Comparison of ENCODE assay signal across 24 cellular contexts in genomic region chr15:63953524-63953923, GRCh38.
"Had no signal": no experiment of that assay in that cellular context is flagged by ENCODE, and none has a peak within 500 bp of the region (broad histone marks: within the 10 kb centered on the region; RNA-seq: fewer than 3 reads in every experiment).

No MANE protein-coding gene starts in this region.

- H3K79me2 ChIP-seq: hepatocyte, parathyroid adenoma had no signal

- H3K4me1 Mint-ChIP-seq: nephron had no signal

- DNase-seq: effector memory CD8-positive, alpha-beta T cell; esophagus squamous epithelium; foreskin fibroblast; kidney; left cardiac atrium; left ventricle myocardium inferior; mesendoderm; naive B cell; retina; spleen; stimulated activated CD4-positive, alpha-beta T cell treated with anti-CD3 and anti-CD28 coated beads, Interleukin-15, amount 100 ng/mL, for 24 hours; stimulated activated CD4-positive, alpha-beta T cell treated with anti-CD3 and anti-CD28 coated beads, Interleukin-1b, Interleukin-23, amount 100 ng/mL, for 48 hours; stimulated activated CD4-positive, alpha-beta T cell treated with anti-CD3 and anti-CD28 coated beads, Interleukin-4, amount 100 ng/mL, for 24 hours; tibial artery had no signal

- H3K27ac ChIP-seq: epithelial cell of prostate, esophagus squamous epithelium, hepatocyte, left ventricle myocardium inferior, parathyroid adenoma, prostate gland, spleen, tibial artery had no signal

- H3K36me3 Mint-ChIP-seq: naive B cell; stimulated activated memory B cell treated with anti-CD40 and anti-IgM and Interleukin-4, amounts not matched to agents 10 μg/mL and 1 μg/mL and 100 μg/mL, for 72 hours had no signal

- H3K27me3 Mint-ChIP-seq: effector memory CD8-positive, alpha-beta T cell; naive B cell; stimulated activated memory B cell treated with anti-CD40 and anti-IgM and Interleukin-4, amounts not matched to agents 10 μg/mL and 1 μg/mL and 100 μg/mL, for 72 hours; stimulated activated naive CD8-positive, alpha-beta T cell treated with anti-CD3 and anti-CD28 coated beads, Interleukin-15, Interleukin-2, amounts not matched to agents 100 ng/mL and 50 ng/mL, for 24 hours had no signal

- H3K27ac Mint-ChIP-seq: dendritic cell treated with granulocyte-macrophage colony-stimulating factor and Interleukin-4, amounts not matched to agents 40 ng/mL and 50 ng/mL, for 4 days; effector memory CD8-positive, alpha-beta T cell; naive B cell; nephron; stimulated activated memory B cell treated with anti-CD40 and anti-IgM and Interleukin-4, amounts not matched to agents 10 μg/mL and 1 μg/mL and 100 μg/mL, for 72 hours; stimulated activated naive CD8-positive, alpha-beta T cell treated with anti-CD3 and anti-CD28 coated beads, Interleukin-15, Interleukin-2, amounts not matched to agents 100 ng/mL and 50 ng/mL, for 24 hours had no signal

- H3K4me3 Mint-ChIP-seq: dendritic cell treated with granulocyte-macrophage colony-stimulating factor and Interleukin-4, amounts not matched to agents 40 ng/mL and 50 ng/mL, for 4 days; effector memory CD8-positive, alpha-beta T cell; naive B cell; nephron; stimulated activated memory B cell treated with anti-CD40 and anti-IgM and Interleukin-4, amounts not matched to agents 10 μg/mL and 1 μg/mL and 100 μg/mL, for 72 hours; stimulated activated naive CD8-positive, alpha-beta T cell treated with anti-CD3 and anti-CD28 coated beads, Interleukin-15, Interleukin-2, amounts not matched to agents 100 ng/mL and 50 ng/mL, for 24 hours had no signal

- H3K4me1 ChIP-seq: left ventricle myocardium inferior, parathyroid adenoma, prostate gland had no signal

- ATAC-seq: effector memory CD8-positive, alpha-beta T cell; left cardiac atrium; sciatic nerve; stimulated activated memory B cell treated with anti-CD40 and anti-IgM and Interleukin-4, amounts not matched to agents 10 μg/mL and 1 μg/mL and 100 μg/mL, for 72 hours had no signal

- H3K36me3 ChIP-seq: esophagus squamous epithelium, prostate gland, spleen, tibial artery had no signal

- H3K9ac ChIP-seq: parathyroid adenoma had no signal

- H3K27me3 ChIP-seq: esophagus squamous epithelium, hepatocyte, spleen, tibial artery had no signal

- H3K4me3 ChIP-seq: esophagus squamous epithelium, hepatocyte, left ventricle myocardium inferior, lung, prostate gland, spleen, tibial artery had no signal

- H3K9me3 ChIP-seq: esophagus squamous epithelium, prostate gland, tibial artery had no signal

- H3K4me2 ChIP-seq: hepatocyte had no signal

- H2AFZ ChIP-seq: hepatocyte, parathyroid adenoma had no signal

- H3K9me3 Mint-ChIP-seq: dendritic cell treated with granulocyte-macrophage colony-stimulating factor and Interleukin-4, amounts not matched to agents 40 ng/mL and 50 ng/mL, for 4 days; effector memory CD8-positive, alpha-beta T cell; stimulated activated memory B cell treated with anti-CD40 and anti-IgM and Interleukin-4, amounts not matched to agents 10 μg/mL and 1 μg/mL and 100 μg/mL, for 72 hours; stimulated activated naive CD8-positive, alpha-beta T cell treated with anti-CD3 and anti-CD28 coated beads, Interleukin-15, Interleukin-2, amounts not matched to agents 100 ng/mL and 50 ng/mL, for 24 hours had no signal
